In genomic region chr1:3459940-3460652, GRCh38 we compare ENCODE assay signal across 1 cellular context.
A peak's percentile ranks its signal among the peaks of the same experiment; 100 is the strongest.
TF ChIP-seq lines count a peak whose summit lies in the region.

No MANE protein-coding gene starts in this region.

TF ChIP-seq in HepG2, 621 proteins besides CTCF, POLR2A, EP300 and RAD21 (continued from another document and continues in another):
- peak; percentile 34; the same call in 1 of the 2 replicates for TF ChIP-seq SKIL (CRISPR knock-in tag; IDR thresholded peaks at IDR 0.05; ENCODE audit: borderline replicate concordance)
- TF ChIP-seq HES4 (CRISPR knock-in tag; IDR thresholded peaks at IDR 0.05; ENCODE audit: borderline replicate concordance) = no peak
- 0 out of 2 replicates have a peak, but pooled peaks have one; percentile 54 for TF ChIP-seq WIZ (CRISPR knock-in tag; IDR thresholded peaks at IDR 0.05)
- TF ChIP-seq ATF7 (IDR thresholded peaks at IDR 0.05) = no peak
- no peak for TF ChIP-seq ATF7 (CRISPR knock-in tag; IDR thresholded peaks at IDR 0.05)
- TF ChIP-seq ELF4 (CRISPR knock-in tag; IDR thresholded peaks at IDR 0.05; ENCODE audit: borderline replicate concordance) = no peak
- TF ChIP-seq THYN1 (CRISPR knock-in tag; IDR thresholded peaks at IDR 0.05; ENCODE audit: borderline replicate concordance, low read depth) = no peak
- TF ChIP-seq ZNF232 (CRISPR knock-in tag; IDR thresholded peaks at IDR 0.05; ENCODE audit: borderline replicate concordance) = no peak
- peak; percentile 54; the same call in 1 of the 2 replicates for TF ChIP-seq ZNF331 (CRISPR knock-in tag; IDR thresholded peaks at IDR 0.05)
- no peak for TF ChIP-seq ZNF225 (CRISPR knock-in tag; IDR thresholded peaks at IDR 0.05)
- no peak for TF ChIP-seq ZNF616 (CRISPR knock-in tag; IDR thresholded peaks at IDR 0.05; ENCODE audit: low read depth)
- TF ChIP-seq HNRNPL (IDR thresholded peaks at IDR 0.05; ENCODE audit: low read depth, low read length) = peak; percentile 89
- peak; percentile 44; the same call in 1 of the 2 replicates for TF ChIP-seq ZSCAN31 (CRISPR knock-in tag; IDR thresholded peaks at IDR 0.05; ENCODE audit: low read depth)
- no peak for TF ChIP-seq ZNF142 (CRISPR knock-in tag; IDR thresholded peaks at IDR 0.05)
- TF ChIP-seq NAIF1 (CRISPR knock-in tag; IDR thresholded peaks at IDR 0.05; ENCODE audit: borderline replicate concordance) = no peak
- no peak for TF ChIP-seq ZNF800 (CRISPR knock-in tag; IDR thresholded peaks at IDR 0.05)
- no peak for TF ChIP-seq KLF13 (CRISPR knock-in tag; IDR thresholded peaks at IDR 0.05)
- TF ChIP-seq ZBTB10 (CRISPR knock-in tag; IDR thresholded peaks at IDR 0.05; ENCODE audit: borderline replicate concordance) = no peak
- TF ChIP-seq RELA (CRISPR knock-in tag; IDR thresholded peaks at IDR 0.05) = no peak
- peak; percentile 8 for TF ChIP-seq ZNF883 (CRISPR knock-in tag; IDR thresholded peaks at IDR 0.05; ENCODE audit: not compliant biosample characterization)
- no peak for TF ChIP-seq NFRKB (IDR thresholded peaks at IDR 0.05)
- TF ChIP-seq KAT2B (IDR thresholded peaks at IDR 0.05; ENCODE audit: borderline replicate concordance, low read depth, low read length) = no peak
- no peak; the same call in 1 of the 2 replicates for TF ChIP-seq SNAPC5 (CRISPR knock-in tag; IDR thresholded peaks at IDR 0.05; ENCODE audit: borderline replicate concordance)
- TF ChIP-seq ZNF513 (CRISPR knock-in tag; conservative IDR thresholded peaks at IDR 0.05) = no peak
- no peak for TF ChIP-seq ZNF570 (CRISPR knock-in tag; IDR thresholded peaks at IDR 0.05; ENCODE audit: borderline replicate concordance)
- TF ChIP-seq ZUFSP (CRISPR knock-in tag; IDR thresholded peaks at IDR 0.05; ENCODE audit: borderline replicate concordance) = no peak
- TF ChIP-seq PAXIP1 (CRISPR knock-in tag; conservative IDR thresholded peaks at IDR 0.05) = peak; percentile 58
- TF ChIP-seq MEIS1 (CRISPR knock-in tag; IDR thresholded peaks at IDR 0.05; ENCODE audit: borderline replicate concordance) = peak; percentile 70; the same call in 1 of the 2 replicates
- no peak for TF ChIP-seq ARNTL (CRISPR knock-in tag; IDR thresholded peaks at IDR 0.05)
- TF ChIP-seq TFDP1 (CRISPR knock-in tag; IDR thresholded peaks at IDR 0.05; ENCODE audit: borderline replicate concordance) = peak; percentile 77; the same call in 1 of the 2 replicates
- no peak for TF ChIP-seq ZNF512 (CRISPR knock-in tag; IDR thresholded peaks at IDR 0.05)
- TF ChIP-seq ZNF501 (CRISPR knock-in tag; IDR thresholded peaks at IDR 0.05) = no peak
- TF ChIP-seq ZNF337 (CRISPR knock-in tag; IDR thresholded peaks at IDR 0.05; ENCODE audit: borderline replicate concordance, low read depth) = no peak
- TF ChIP-seq KLF11 (CRISPR knock-in tag; IDR thresholded peaks at IDR 0.05) = no peak
- TF ChIP-seq RBAK (CRISPR knock-in tag; IDR thresholded peaks at IDR 0.05) = no peak
- no peak for TF ChIP-seq TP53 (CRISPR knock-in tag; conservative IDR thresholded peaks at IDR 0.05)
